9 cellular contexts compared by ENCODE assay signal in the genomic region with DNA sequence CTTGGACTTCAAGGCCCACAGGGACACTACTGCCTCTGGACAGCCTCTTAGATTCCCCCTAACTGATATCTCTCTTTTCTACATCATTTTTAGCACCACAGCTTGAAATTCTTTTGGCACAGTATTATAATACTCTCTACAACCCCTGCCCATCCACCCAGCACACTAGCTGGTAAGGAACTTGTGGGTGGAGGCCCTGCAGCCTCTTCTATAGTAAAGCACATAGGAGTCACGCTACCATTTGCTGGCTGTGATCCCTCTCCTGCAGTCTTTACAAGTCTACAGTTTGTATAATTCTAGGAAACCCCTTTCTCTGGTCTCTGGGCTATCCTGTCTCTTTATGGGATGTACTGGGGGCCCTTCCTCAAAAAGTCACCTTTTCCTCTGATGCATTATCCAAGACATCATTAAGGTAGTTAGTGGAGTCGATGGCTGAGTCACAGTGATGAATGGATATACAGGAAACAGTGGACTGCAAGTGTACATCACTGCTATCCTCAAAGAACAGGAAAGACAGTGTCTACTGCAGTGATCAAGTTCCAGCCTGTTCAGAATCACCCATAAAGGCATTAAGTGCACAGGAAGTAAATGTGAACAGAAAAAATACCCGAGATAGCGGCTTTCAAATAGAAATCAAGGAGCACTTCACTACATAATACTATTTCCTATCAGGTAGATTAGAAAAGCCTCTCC. TPM values are rescaled to one million over a fixed set of nuclear protein-coding genes. Genes with fewer than 3 reads are reported as not detected.
A peak's percentile ranks its signal among the peaks of the same experiment; 100 is the strongest.
DNase-seq lines count a peak whose midpoint lies in the region; ATAC-seq and TF ChIP-seq lines count a peak whose summit lies in the region.
"Had no signal": no experiment of that assay in that cellular context is flagged by ENCODE, and none has a peak within 500 bp of the region (broad histone marks: within the 10 kb centered on the region; RNA-seq: fewer than 3 reads in every experiment).

No MANE protein-coding gene starts in this region.

- no peaks in the 10 kb centered on the region for H3K9me3 Mint-ChIP-seq in MCF 10A (ENCODE audit: unreplicated experiment)
- H3K9me3 Mint-ChIP-seq in activated T-helper 17 cell treated with anti-CD3 and anti-CD28 coated beads, Interleukin-2, amount 50 U/mL, for 72 hours, result no peaks in the 10 kb centered on the region

- peaks cover 77% of the 10 kb centered on the region for H3K36me3 Mint-ChIP-seq in MCF 10A (ENCODE audit: insufficient read depth, unreplicated experiment)
- peaks cover 99% of the 10 kb centered on the region for H3K36me3 Mint-ChIP-seq in activated T-helper 17 cell treated with anti-CD3 and anti-CD28 coated beads, Interleukin-2, amount 50 U/mL, for 72 hours (ENCODE audit: low read depth)

- peak overlapping the region; percentile 91 for H3K27ac Mint-ChIP-seq in MCF 10A (ENCODE audit: low read depth, unreplicated experiment)
- peak overlapping the region; percentile 87 for H3K27ac Mint-ChIP-seq in activated T-helper 17 cell treated with anti-CD3 and anti-CD28 coated beads, Interleukin-2, amount 50 U/mL, for 72 hours

- no peaks in the 10 kb centered on the region for H3K27me3 ChIP-seq in breast epithelium
- H3K27me3 ChIP-seq in aorta (ENCODE audit: control insufficient read depth in 1 of 2, insufficient read depth in 2 of 2, low read length in 1 of 2), result no peaks in the 10 kb centered on the region
- no peaks in the 10 kb centered on the region for H3K27me3 ChIP-seq in neuronal stem cell (ENCODE audit: control insufficient read depth in 3 of 3, insufficient read depth in 3 of 3, low read depth in 1 of 3, low read length in 3 of 3)
- H3K27me3 ChIP-seq: BLaER1 had no signal

- H2BK5ac ChIP-seq in neuronal stem cell (ENCODE audit: low read length), result no peak overlapping the region

- no peak overlapping the region for H3K14ac ChIP-seq in neuronal stem cell (ENCODE audit: low read length)

- intact Hi-C loops in MCF 10A (cut with micrococcal nuclease), result loop anchor here (2.0 kb wide), 2 partner anchors 52 to 64 kb away; no protein-coding TSS in a partner anchor
- intact Hi-C loops in breast epithelium (cut with DNase I; ENCODE audit: low total_unique reads), result loop anchor here (5.0 kb wide), 1 partner anchor 625 kb away; no protein-coding TSS in a partner anchor
- intact Hi-C loops in aorta (cut with DNase I), result no loop called here

- H3K4me1 ChIP-seq in breast epithelium (no peaks in the 10 kb centered on the region), aorta (ENCODE audit: control insufficient read depth in 1 of 2, insufficient read depth in 2 of 2, low read length in 2 of 2) (peaks cover 2 to 8% of the 10 kb centered on the region in 2 donors), neuronal stem cell (ENCODE audit: control insufficient read depth in 2 of 2, insufficient read depth in 1 of 2, low read depth in 1 of 2, low read length in 2 of 2) (peaks cover 10 to 18% of the 10 kb centered on the region in 2 donors)
- H3K4me1 ChIP-seq: BLaER1 had no signal

- 72% methylated on average over 4 of the region's 4 CpGs for WGBS in aorta, 2 donors
- no CpG with 5 or more reads among the region's 4 CpGs for WGBS in neuronal stem cell (ENCODE audit: extremely low coverage in 2 of 2, insufficient read length in 2 of 2, insufficient replicate concordance in 1 of 2), 2 donors

- H2AFZ ChIP-seq in neuronal stem cell (ENCODE audit: low read length), result no peak overlapping the region

- H4K91ac ChIP-seq in neuronal stem cell (ENCODE audit: low read depth, low read length, poor library complexity), result no peak overlapping the region

- H3K27ac ChIP-seq in breast epithelium (peak overlapping the region in 1 of 2 donors; percentile 58), aorta (ENCODE audit: low read depth in 1 of 2, low read length in 2 of 2) (peak overlapping the region; percentile 51 to 71), neuronal stem cell (replicated peaks; ENCODE audit: low read length) (no peak overlapping the region)
- H3K27ac ChIP-seq: BLaER1 had no signal

- no peak overlapping the region for H2BK120ac ChIP-seq in neuronal stem cell (ENCODE audit: low read depth, low read length)

- TF ChIP-seq CTCF in MCF 10A (IDR thresholded peaks at IDR 0.05; ENCODE audit: unreplicated experiment), result no peak
- no peak for TF ChIP-seq CTCF in breast epithelium (IDR thresholded peaks at IDR 0.05)

- peak; percentile 88 for ATAC-seq in activated T-helper 17 cell treated with anti-CD3 and anti-CD28 coated beads, Interleukin-2, amount 50 U/mL, for 72 hours (replicated peaks)
- ATAC-seq in aorta (ENCODE audit: low FRiP score), result no peak

- H2AK5ac ChIP-seq in neuronal stem cell (ENCODE audit: low read depth, low read length), result no peak overlapping the region

- H3K9me3 ChIP-seq in breast epithelium (no peaks in the 10 kb centered on the region), aorta (ENCODE audit: control insufficient read depth, low read length) (no peaks in the 10 kb centered on the region), neuronal stem cell (replicated peaks in 1 of 2; ENCODE audit: control insufficient read depth in 2 of 2, insufficient read depth in 1 of 2, low read depth in 1 of 2, low read length in 2 of 2) (peaks cover 0 to 11% of the 10 kb centered on the region in 2 donors)
- H3K9me3 ChIP-seq: BLaER1 had no signal

- H4K8ac ChIP-seq in neuronal stem cell (ENCODE audit: low read depth, low read length), result no peak overlapping the region

- peaks cover 38% of the 10 kb centered on the region for H3K4me1 Mint-ChIP-seq in MCF 10A (ENCODE audit: insufficient read depth, unreplicated experiment)
- H3K4me1 Mint-ChIP-seq in activated T-helper 17 cell treated with anti-CD3 and anti-CD28 coated beads, Interleukin-2, amount 50 U/mL, for 72 hours, result peaks cover 32% of the 10 kb centered on the region

- no peak overlapping the region for H2BK15ac ChIP-seq in neuronal stem cell (ENCODE audit: low read length)

- peak; percentile 72 for DNase-seq in MCF 10A (ENCODE audit: unreplicated experiment)
- no peak for DNase-seq in breast epithelium (ENCODE audit: low spot score in 2 of 2)
- peak; percentile 9 for DNase-seq in kidney glomerular epithelial cell (lab: John Stamatoyannopoulos, UW)
- DNase-seq in aorta, result no peak
- DNase-seq in NCI-H1930 (lab: John Stamatoyannopoulos, UW), result no peak
- DNase-seq in neuronal stem cell (ENCODE audit: low spot score), result no peak
- DNase-seq in glomerular visceral epithelial cell (ENCODE audit: extremely low spot score), result no peak

- H3K4ac ChIP-seq in neuronal stem cell (ENCODE audit: low read length), result no peak overlapping the region

- peak overlapping the region; percentile 22 for H3K4me3 Mint-ChIP-seq in MCF 10A (ENCODE audit: unreplicated experiment)
- peak overlapping the region; percentile 56 for H3K4me3 Mint-ChIP-seq in activated T-helper 17 cell treated with anti-CD3 and anti-CD28 coated beads, Interleukin-2, amount 50 U/mL, for 72 hours

- no peak overlapping the region for H3K4me2 ChIP-seq in neuronal stem cell (ENCODE audit: insufficient read depth, low read length, poor library complexity, severe bottlenecking)
- H3K4me2 ChIP-seq: BLaER1 had no signal

- no TSS peak for BruUV-seq in MCF 10A (replicated peaks; lab: Mats Ljungman, UMichigan)

- CTCF ChIA-PET in MCF 10A (lab: Yijun Ruan, JAX), result interaction anchor here (0.7 to 3.4 kb wide), 6 partner anchors 11 to 85 kb away, joined by 3 to 24 read pairs (median 5); a partner anchor contains a TSS

- H3K9ac ChIP-seq in neuronal stem cell (ENCODE audit: low read depth, low read length, poor library complexity), result no peak overlapping the region
- H3K9ac ChIP-seq: BLaER1 had no signal

- no peak for TF ChIP-seq POLR2A in breast epithelium (IDR thresholded peaks at IDR 0.05)

- no peaks in the 10 kb centered on the region for H3K27me3 Mint-ChIP-seq in MCF 10A (ENCODE audit: insufficient read depth, unreplicated experiment)
- H3K27me3 Mint-ChIP-seq in activated T-helper 17 cell treated with anti-CD3 and anti-CD28 coated beads, Interleukin-2, amount 50 U/mL, for 72 hours, result no peaks in the 10 kb centered on the region

- H2BK12ac ChIP-seq in neuronal stem cell (ENCODE audit: low read length), result no peak overlapping the region

- no peaks in the 10 kb centered on the region for H3K36me3 ChIP-seq in breast epithelium
- H3K36me3 ChIP-seq in aorta (ENCODE audit: control insufficient read depth in 1 of 2, insufficient read depth in 2 of 2, low read length in 1 of 2), result peaks cover 2 to 4% of the 10 kb centered on the region in 2 donors
- peaks cover 18 to 83% of the 10 kb centered on the region in 2 donors for H3K36me3 ChIP-seq in neuronal stem cell (replicated peaks in 1 of 2; ENCODE audit: control insufficient read depth in 2 of 2, insufficient read depth in 2 of 2, low read length in 2 of 2)

- H3K23ac ChIP-seq in neuronal stem cell (ENCODE audit: low read depth, low read length, poor library complexity), result no peak overlapping the region

- POLR2A ChIA-PET in MCF 10A (lab: Yijun Ruan, JAX), result interaction anchor here (2.6 to 6.7 kb wide), 4 partner anchors 11 to 65 kb away, joined by 8 to 56 read pairs (median 31); a partner anchor contains a TSS

- H3K79me1 ChIP-seq in neuronal stem cell (ENCODE audit: low read depth, low read length), result no peaks in the 10 kb centered on the region

- no peak overlapping the region for H3K18ac ChIP-seq in neuronal stem cell (ENCODE audit: low read length)

- H3K4me3 ChIP-seq in breast epithelium, result no peak overlapping the region
- no peak overlapping the region for H3K4me3 ChIP-seq in aorta (ENCODE audit: low read length in 2 of 2)
- H3K4me3 ChIP-seq in neuronal stem cell (ENCODE audit: low read length in 2 of 2), result no peak overlapping the region
- H3K4me3 ChIP-seq: BLaER1 had no signal

RNA-seq across cellular contexts. Expression of a gene that starts 54.4 kb away (rescaled TPM):
- total RNA-seq in MCF 10A (2022) (27.2 and 51.6 TPM in 2 replicates), breast epithelium (10 to 100 TPM; 13.3 to 24.3 (median 24.1) TPM), aorta (10 to 100 TPM; 38.8 to 40.6 TPM)
- 10 to 100 TPM; 47.6 to 71.7 TPM for total RNA-seq in activated T-helper 17 cell treated with anti-CD3 and anti-CD28 coated beads, Interleukin-2, amount 50 U/mL, for 72 hours
- 10 to 100 TPM; 15.9 to 19.3 TPM for polyA plus RNA-seq in aorta
- polyA plus RNA-seq in neuronal stem cell (2013, experiment 1 of 2), result 5.4 TPM
- polyA plus RNA-seq in neuronal stem cell (2013, experiment 2 of 2), result 5.6 TPM

Comparison
In these comparisons a context has a peak if more than half of its experiments do, and no peak if none do; other contexts are left out.
1. DNase-seq: peak in MCF 10A (single experiment) and kidney glomerular epithelial cell (single experiment); none in breast epithelium (0 of 2), aorta (0 of 2), NCI-H1930 (0 of 2), neuronal stem cell (single experiment) and glomerular visceral epithelial cell (single experiment).
2. intact Hi-C loops: an anchor here in MCF 10A (2.0 kb wide) and breast epithelium (5.0 kb wide); none called in aorta.